In genomic region chr2:74526649-74527230, GRCh38 we compare ENCODE assay signal across 1 cellular context.
TF ChIP-seq lines count a peak whose summit lies in the region.

No MANE protein-coding gene starts in this region.

TF ChIP-seq in WTC11, 78 proteins besides CTCF, POLR2A, EP300 and RAD21 (continued from another document):
- TF ChIP-seq ZBTB21 (CRISPR knock-in tag; IDR thresholded peaks at IDR 0.05; ENCODE audit: borderline replicate concordance), result no peak
- TF ChIP-seq ZNF425 (CRISPR knock-in tag; conservative IDR thresholded peaks at IDR 0.05), result no peak
- no peak for TF ChIP-seq JAZF1 (CRISPR knock-in tag; IDR thresholded peaks at IDR 0.05)
- no peak for TF ChIP-seq EMX1 (CRISPR knock-in tag; IDR thresholded peaks at IDR 0.05)
- no peak for TF ChIP-seq PREB (CRISPR knock-in tag; IDR thresholded peaks at IDR 0.05; ENCODE audit: borderline replicate concordance)
- TF ChIP-seq ZNF416 (CRISPR knock-in tag; IDR thresholded peaks at IDR 0.05), result no peak
- no peak for TF ChIP-seq ZNF423 (CRISPR knock-in tag; IDR thresholded peaks at IDR 0.05)
- no peak for TF ChIP-seq ZNF263 (CRISPR knock-in tag; IDR thresholded peaks at IDR 0.05; ENCODE audit: low read depth)
- TF ChIP-seq FOXK1 (CRISPR knock-in tag; IDR thresholded peaks at IDR 0.05), result no peak
- TF ChIP-seq CBFB (CRISPR knock-in tag; IDR thresholded peaks at IDR 0.05; ENCODE audit: low read depth), result no peak
- TF ChIP-seq ZNF512 (CRISPR knock-in tag; IDR thresholded peaks at IDR 0.05; ENCODE audit: borderline replicate concordance), result no peak
- TF ChIP-seq ZNF532 (CRISPR knock-in tag; IDR thresholded peaks at IDR 0.05; ENCODE audit: borderline replicate concordance), result no peak
- TF ChIP-seq ZNF232 (CRISPR knock-in tag; IDR thresholded peaks at IDR 0.05), result no peak
- no peak for TF ChIP-seq PRDM15 (CRISPR knock-in tag; IDR thresholded peaks at IDR 0.05)
- no peak for TF ChIP-seq NFATC4 (CRISPR knock-in tag; IDR thresholded peaks at IDR 0.05)
- no peak for TF ChIP-seq RORB (CRISPR knock-in tag; IDR thresholded peaks at IDR 0.05)
- TF ChIP-seq ARID4B (CRISPR knock-in tag; IDR thresholded peaks at IDR 0.05; ENCODE audit: borderline replicate concordance), result no peak
